ENCODE assay signal across 8 cellular contexts in genomic region chr11:78030429-78031325, GRCh38. TPM values are rescaled to one million over a fixed set of nuclear protein-coding genes. Genes with fewer than 3 reads are reported as not detected.
DNase-seq lines count a peak whose midpoint lies in the region; ATAC-seq and TF ChIP-seq lines count a peak whose summit lies in the region.

No MANE protein-coding gene starts in this region.

- peak overlapping the region; percentile 13 for H3K4me3 Mint-ChIP-seq in mesothelial cell of epicardium

- peak overlapping the region; percentile 98 for H3K27ac Mint-ChIP-seq in mesothelial cell of epicardium

- TF ChIP-seq CTCF in mesothelial cell of epicardium (IDR thresholded peaks at IDR 0.05; ENCODE audit: unreplicated experiment) = no peak

- no peaks in the 10 kb centered on the region for H3K36me3 Mint-ChIP-seq in mesothelial cell of epicardium

- H3K4me1 Mint-ChIP-seq in mesothelial cell of epicardium = peaks cover 38% of the 10 kb centered on the region

- no peaks in the 10 kb centered on the region for H3K9me3 Mint-ChIP-seq in mesothelial cell of epicardium

- H3K27me3 Mint-ChIP-seq in mesothelial cell of epicardium (ENCODE audit: low read depth) = no peaks in the 10 kb centered on the region

- DNase-seq in DMS153 treated with DMSO at 0.1 percent for 48 hours (lab: John Stamatoyannopoulos, UW; ENCODE audit: unreplicated experiment) (peak; percentile 93), NCI-H2196 (lab: John Stamatoyannopoulos, UW; ENCODE audit: unreplicated experiment) (peak; percentile 96), cerebellar cortex (ENCODE audit: low spot score) (peak; percentile 87), mesothelial cell of epicardium (ENCODE audit: low spot score in 2 of 2, unreplicated experiment in 2 of 2) (peak; percentile 67 to 78)
- no peak for DNase-seq in activated CD8-positive, alpha-beta memory T cell treated with anti-CD3 and anti-CD28 coated beads for 24 hours

- ATAC-seq in HG03521 (IDR thresholded peaks at IDR 0.05; ENCODE audit: unreplicated experiment) (no peak), GM19328 (IDR thresholded peaks at IDR 0.05; ENCODE audit: unreplicated experiment) (no peak), GM18498 (IDR thresholded peaks at IDR 0.05; ENCODE audit: unreplicated experiment) (no peak)

RNA-seq across cellular contexts. Expression of gene KCTD14, which starts 7.6 kb away (rescaled TPM):
- 5.4 to 6.4 TPM (median 5.4 TPM) in 3 replicates for total RNA-seq in mesothelial cell of epicardium

RNA-seq across cellular contexts. Expression of gene THRSP, which starts 33.0 kb away (rescaled TPM):
- 0.31 to 0.38 TPM (median 0.32 TPM) in 3 replicates for total RNA-seq in mesothelial cell of epicardium

RNA-seq across cellular contexts. Expression of gene INTS4, which starts 36.2 kb away (rescaled TPM):
- 44.4 to 48.3 TPM (median 44.7 TPM) in 3 replicates for total RNA-seq in mesothelial cell of epicardium

RNA-seq across cellular contexts. Expression of gene NDUFC2, which starts 49.0 kb away (rescaled TPM):
- 169 to 171 TPM (median 169 TPM) in 3 replicates for total RNA-seq in mesothelial cell of epicardium
